ENCODE assay signal across 2 cellular contexts in genomic region chr17:76758570-76758969, GRCh38.
TF ChIP-seq lines count a peak whose summit lies in the region.

No MANE protein-coding gene starts in this region.

TF ChIP-seq in HEK293, 187 proteins besides CTCF, POLR2A, EP300 and RAD21:
- peak; percentile 94 for TF ChIP-seq ZNF133 (tag by site-specific recombination; IDR thresholded peaks at IDR 0.05)
- no peak for TF ChIP-seq ZNF426 (tag by site-specific recombination; IDR thresholded peaks at IDR 0.05)
- TF ChIP-seq, protein P1, sequence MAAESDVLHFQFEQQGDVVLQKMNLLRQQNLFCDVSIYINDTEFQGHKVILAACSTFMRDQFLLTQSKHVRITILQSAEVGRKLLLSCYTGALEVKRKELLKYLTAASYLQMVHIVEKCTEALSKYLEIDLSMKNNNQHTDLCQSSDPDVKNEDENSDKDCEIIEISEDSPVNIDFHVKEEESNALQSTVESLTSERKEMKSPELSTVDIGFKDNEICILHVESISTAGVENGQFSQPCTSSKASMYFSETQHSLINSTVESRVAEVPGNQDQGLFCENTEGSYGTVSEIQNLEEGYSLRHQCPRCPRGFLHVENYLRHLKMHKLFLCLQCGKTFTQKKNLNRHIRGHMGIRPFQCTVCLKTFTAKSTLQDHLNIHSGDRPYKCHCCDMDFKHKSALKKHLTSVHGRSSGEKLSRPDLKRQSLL (tag by site-specific recombination; IDR thresholded peaks at IDR 0.05), result no peak
- TF ChIP-seq ZNF174 (tag by site-specific recombination; IDR thresholded peaks at IDR 0.05), result no peak
- TF ChIP-seq TSHZ1 (tag by site-specific recombination; IDR thresholded peaks at IDR 0.05; ENCODE audit: borderline replicate concordance), result no peak
- no peak for TF ChIP-seq ZNF202 (tag by site-specific recombination; IDR thresholded peaks at IDR 0.05; ENCODE audit: borderline replicate concordance)
- TF ChIP-seq ZNF324 (tag by site-specific recombination; IDR thresholded peaks at IDR 0.05), result no peak
- TF ChIP-seq ZNF626 (tag by site-specific recombination; IDR thresholded peaks at IDR 0.05), result no peak
- TF ChIP-seq ZNF366 (tag by site-specific recombination; conservative IDR thresholded peaks at IDR 0.05), result no peak

TF ChIP-seq in K562, 482 proteins besides CTCF, POLR2A, EP300 and RAD21:
- TF ChIP-seq, protein P2, sequence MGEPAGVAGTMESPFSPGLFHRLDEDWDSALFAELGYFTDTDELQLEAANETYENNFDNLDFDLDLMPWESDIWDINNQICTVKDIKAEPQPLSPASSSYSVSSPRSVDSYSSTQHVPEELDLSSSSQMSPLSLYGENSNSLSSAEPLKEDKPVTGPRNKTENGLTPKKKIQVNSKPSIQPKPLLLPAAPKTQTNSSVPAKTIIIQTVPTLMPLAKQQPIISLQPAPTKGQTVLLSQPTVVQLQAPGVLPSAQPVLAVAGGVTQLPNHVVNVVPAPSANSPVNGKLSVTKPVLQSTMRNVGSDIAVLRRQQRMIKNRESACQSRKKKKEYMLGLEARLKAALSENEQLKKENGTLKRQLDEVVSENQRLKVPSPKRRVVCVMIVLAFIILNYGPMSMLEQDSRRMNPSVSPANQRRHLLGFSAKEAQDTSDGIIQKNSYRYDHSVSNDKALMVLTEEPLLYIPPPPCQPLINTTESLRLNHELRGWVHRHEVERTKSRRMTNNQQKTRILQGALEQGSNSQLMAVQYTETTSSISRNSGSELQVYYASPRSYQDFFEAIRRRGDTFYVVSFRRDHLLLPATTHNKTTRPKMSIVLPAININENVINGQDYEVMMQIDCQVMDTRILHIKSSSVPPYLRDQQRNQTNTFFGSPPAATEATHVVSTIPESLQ (CRISPR knock-in tag; IDR thresholded peaks at IDR 0.05), result no peak
- no peak for TF ChIP-seq USF2 (CRISPR knock-in tag; IDR thresholded peaks at IDR 0.05)
